8 cellular contexts compared by ENCODE assay signal in genomic region chr2:42448163-42448562, GRCh38. TPM values are rescaled to one million over a fixed set of nuclear protein-coding genes. Genes with fewer than 3 reads are reported as not detected.
"Had no signal": no experiment of that assay in that cellular context is flagged by ENCODE, and none has a peak within 500 bp of the region (broad histone marks: within the 10 kb centered on the region; RNA-seq: fewer than 3 reads in every experiment).

No MANE protein-coding gene starts in this region.

- H3K4me3 Mint-ChIP-seq: IgD-negative memory B cell had no signal

- FAIRE-seq: HepG2 had no signal

- DNase-seq: GOT3, H7, KBM-7 had no signal

- ATAC-seq: HCT116, HepG2 had no signal

- H3K9me3 ChIP-seq: HAP-1 had no signal

- H3K36me3 ChIP-seq: HAP-1 had no signal

- H3K4me2 ChIP-seq: KMS-11 had no signal

- H3K27ac Mint-ChIP-seq: IgD-negative memory B cell had no signal

- H3K4me1 Mint-ChIP-seq: IgD-negative memory B cell had no signal

- H3K4me3 ChIP-seq: HAP-1 had no signal

- H3K27ac ChIP-seq: KMS-11 had no signal

RNA-seq across cellular contexts. Expression of gene KCNG3, which starts 45.6 kb away (rescaled TPM):
- polyA plus RNA-seq: IgD-negative memory B cell had no signal
